In genomic region chr6:140437619-140438345, GRCh38 we compare ENCODE assay signal across 1 cellular context.
TF ChIP-seq lines count a peak whose summit lies in the region.

No MANE protein-coding gene starts in this region.

TF ChIP-seq in HEK293T, 16 proteins besides CTCF, POLR2A, EP300 and RAD21 (continued from another document):
- TF ChIP-seq L3MBTL2 (conservative IDR thresholded peaks at IDR 0.05) = no peak
- TF ChIP-seq NFRKB (IDR thresholded peaks at IDR 0.05) = no peak
- TF ChIP-seq PKNOX1 (IDR thresholded peaks at IDR 0.05) = no peak
- no peak for TF ChIP-seq ELF4 (IDR thresholded peaks at IDR 0.05)
- TF ChIP-seq BHLHE40 (IDR thresholded peaks at IDR 0.05; ENCODE audit: borderline replicate concordance) = no peak
- TF ChIP-seq FOXM1 (IDR thresholded peaks at IDR 0.05; ENCODE audit: borderline replicate concordance) = no peak
- TF ChIP-seq FOXK2 (IDR thresholded peaks at IDR 0.05) = no peak
- no peak for TF ChIP-seq ARNT (IDR thresholded peaks at IDR 0.05)
- TF ChIP-seq SUZ12 (IDR thresholded peaks at IDR 0.05) = no peak
